27 cellular contexts compared by ENCODE assay signal in the genomic region with DNA sequence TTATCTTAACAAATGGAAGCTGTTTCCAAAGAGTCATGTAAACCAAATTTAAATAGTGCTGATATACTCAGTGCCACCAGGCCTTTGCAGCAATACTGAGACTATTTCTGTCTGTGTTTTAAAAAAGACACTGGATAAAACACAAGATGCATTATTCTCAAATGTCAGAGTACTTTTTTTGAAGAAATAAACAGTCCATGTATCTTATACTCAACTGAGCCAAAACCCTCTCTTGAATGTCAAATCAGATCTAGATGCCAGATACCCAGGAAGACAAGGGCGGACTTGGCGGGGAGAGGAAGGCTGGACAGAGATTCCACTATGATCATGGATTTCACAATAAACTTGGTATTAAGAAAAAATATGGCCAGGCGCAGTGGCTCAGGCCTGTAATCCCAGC.
"Had no signal": no experiment of that assay in that cellular context is flagged by ENCODE, and none has a peak within 500 bp of the region (broad histone marks: within the 10 kb centered on the region; RNA-seq: fewer than 3 reads in every experiment).

No MANE protein-coding gene starts in this region.

- H3K4me3 ChIP-seq: colonic mucosa, heart right ventricle, left lung, psoas muscle, stomach, suprapubic skin, tibial nerve had no signal

- H3K27ac ChIP-seq: colonic mucosa, left lung, neutrophil, stomach had no signal

- H3K27me3 Mint-ChIP-seq: activated CD8-positive, alpha-beta T cell treated with anti-CD3 and anti-CD28 coated beads for 36 hours; activated naive CD4-positive, alpha-beta T cell treated with anti-CD3 and anti-CD28 coated beads, Interleukin-2, amount 50 U/mL, for 24 hours; activated naive CD8-positive, alpha-beta T cell treated with anti-CD3 and anti-CD28 coated beads, Interleukin-2, amount 50 U/mL, for 24 hours; activated T-helper 17 cell treated with anti-CD3 and anti-CD28 coated beads, Interleukin-2, amount 50 U/mL, for 72 hours; stimulated activated naive B cell treated with anti-CD40 and anti-IgM and Interleukin-4, amounts not matched to agents 10 μg/mL and 1 μg/mL and 100 μg/mL, for 72 hours had no signal

- H3K27me3 ChIP-seq: colonic mucosa, heart right ventricle, left lung, stomach, suprapubic skin, tibial nerve had no signal

- H3K36me3 ChIP-seq: colonic mucosa, heart right ventricle, left lung, neutrophil, tibial nerve had no signal

- H3K36me3 Mint-ChIP-seq: activated naive CD4-positive, alpha-beta T cell treated with anti-CD3 and anti-CD28 coated beads, Interleukin-2, amount 50 U/mL, for 24 hours; stimulated activated naive B cell treated with anti-CD40 and anti-IgM and Interleukin-4, amounts not matched to agents 10 μg/mL and 1 μg/mL and 100 μg/mL, for 72 hours had no signal

- H3K9me3 ChIP-seq: colonic mucosa, heart right ventricle, left lung, neutrophil, psoas muscle, stomach, suprapubic skin, tibial nerve had no signal

- H3K4me3 Mint-ChIP-seq: activated CD4-positive, alpha-beta T cell treated with anti-CD3 and anti-CD28 coated beads, Interleukin-2, amount 10 ng/mL, durations not matched to agents 7 days and 5 days; activated CD8-positive, alpha-beta T cell treated with anti-CD3 and anti-CD28 coated beads for 36 hours; activated naive CD4-positive, alpha-beta T cell treated with anti-CD3 and anti-CD28 coated beads, Interleukin-2, amount 50 U/mL, for 24 hours; activated naive CD8-positive, alpha-beta T cell treated with anti-CD3 and anti-CD28 coated beads, Interleukin-2, amount 50 U/mL, for 24 hours; activated T-cell treated with anti-CD3 and anti-CD28 coated beads, Interleukin-2, amount 50 U/mL, for 4 hours; activated T-helper 17 cell treated with anti-CD3 and anti-CD28 coated beads, Interleukin-2, amount 50 U/mL, for 72 hours; effector memory CD8-positive, alpha-beta T cell; nephron; stimulated activated naive B cell treated with anti-CD40 and anti-IgM and Interleukin-4, amounts not matched to agents 10 μg/mL and 1 μg/mL and 100 μg/mL, for 72 hours; T-helper 17 cell; WTC11 had no signal

- H3K4me1 Mint-ChIP-seq: activated CD4-positive, alpha-beta T cell treated with anti-CD3 and anti-CD28 coated beads, Interleukin-2, amount 10 ng/mL, durations not matched to agents 7 days and 5 days; activated naive CD4-positive, alpha-beta T cell treated with anti-CD3 and anti-CD28 coated beads, Interleukin-2, amount 50 U/mL, for 24 hours; activated naive CD8-positive, alpha-beta T cell treated with anti-CD3 and anti-CD28 coated beads, Interleukin-2, amount 50 U/mL, for 24 hours; activated T-helper 17 cell treated with anti-CD3 and anti-CD28 coated beads, Interleukin-2, amount 50 U/mL, for 72 hours; stimulated activated naive B cell treated with anti-CD40 and anti-IgM and Interleukin-4, amounts not matched to agents 10 μg/mL and 1 μg/mL and 100 μg/mL, for 72 hours; T-helper 17 cell had no signal

- H3K27ac Mint-ChIP-seq: activated CD4-positive, alpha-beta T cell treated with anti-CD3 and anti-CD28 coated beads, Interleukin-2, amount 10 ng/mL, durations not matched to agents 7 days and 5 days; activated CD8-positive, alpha-beta T cell treated with anti-CD3 and anti-CD28 coated beads for 36 hours; activated naive CD4-positive, alpha-beta T cell treated with anti-CD3 and anti-CD28 coated beads, Interleukin-2, amount 50 U/mL, for 24 hours; activated naive CD8-positive, alpha-beta T cell treated with anti-CD3 and anti-CD28 coated beads, Interleukin-2, amount 50 U/mL, for 24 hours; activated T-helper 17 cell treated with anti-CD3 and anti-CD28 coated beads, Interleukin-2, amount 50 U/mL, for 72 hours; effector memory CD8-positive, alpha-beta T cell; nephron; stimulated activated naive B cell treated with anti-CD40 and anti-IgM and Interleukin-4, amounts not matched to agents 10 μg/mL and 1 μg/mL and 100 μg/mL, for 72 hours; T-helper 17 cell had no signal

- DNase-seq: activated CD4-positive, alpha-beta T cell treated with anti-CD3 and anti-CD28 coated beads for 1 hour; activated CD4-positive, alpha-beta T cell treated with anti-CD3 and anti-CD28 coated beads, Interleukin-2, amount 10 ng/mL, durations not matched to agents 7 days and 5 days; activated CD8-positive, alpha-beta T cell treated with anti-CD3 and anti-CD28 coated beads for 36 hours; activated gamma-delta T cell treated with Interleukin-2 at 50 U/mL for 16 hours; activated naive CD8-positive, alpha-beta T cell treated with anti-CD3 and anti-CD28 coated beads, Interleukin-2, amount 50 U/mL, for 24 hours; activated T-cell treated with anti-CD3 and anti-CD28 coated beads, Interleukin-2, amount 50 U/mL, for 4 hours; amygdala; colonic mucosa; effector memory CD8-positive, alpha-beta T cell; erythroblast; heart right ventricle; kidney glomerular epithelial cell; left lung; psoas muscle; stimulated activated CD4-positive, alpha-beta T cell treated with anti-CD3 and anti-CD28 coated beads, Interleukin-15, amount 100 ng/mL, for 24 hours; stimulated activated CD4-positive, alpha-beta T cell treated with anti-CD3 and anti-CD28 coated beads, Interleukin-2, amount 100 ng/mL, for 24 hours; stimulated activated naive B cell treated with anti-CD40 and anti-IgM and Interleukin-4, amounts not matched to agents 10 μg/mL and 1 μg/mL and 100 μg/mL, for 72 hours; stomach; T-helper 17 cell; T1000 had no signal

- ATAC-seq: activated CD8-positive, alpha-beta T cell treated with anti-CD3 and anti-CD28 coated beads for 36 hours; activated naive CD8-positive, alpha-beta T cell treated with anti-CD3 and anti-CD28 coated beads, Interleukin-2, amount 50 U/mL, for 24 hours; activated T-cell treated with anti-CD3 and anti-CD28 coated beads, Interleukin-2, amount 50 U/mL, for 4 hours; activated T-helper 17 cell treated with anti-CD3 and anti-CD28 coated beads, Interleukin-2, amount 50 U/mL, for 72 hours; effector memory CD8-positive, alpha-beta T cell; left lung; stimulated activated naive B cell treated with anti-CD40 and anti-IgM and Interleukin-4, amounts not matched to agents 10 μg/mL and 1 μg/mL and 100 μg/mL, for 72 hours; T-helper 17 cell had no signal

- H3K4me1 ChIP-seq: colonic mucosa, left lung, suprapubic skin had no signal

- H3K9me3 Mint-ChIP-seq: activated CD4-positive, alpha-beta T cell treated with anti-CD3 and anti-CD28 coated beads, Interleukin-2, amount 10 ng/mL, durations not matched to agents 7 days and 5 days; activated CD8-positive, alpha-beta T cell treated with anti-CD3 and anti-CD28 coated beads for 36 hours; activated naive CD4-positive, alpha-beta T cell treated with anti-CD3 and anti-CD28 coated beads, Interleukin-2, amount 50 U/mL, for 24 hours; activated naive CD8-positive, alpha-beta T cell treated with anti-CD3 and anti-CD28 coated beads, Interleukin-2, amount 50 U/mL, for 24 hours; activated T-cell treated with anti-CD3 and anti-CD28 coated beads, Interleukin-2, amount 50 U/mL, for 4 hours; activated T-helper 17 cell treated with anti-CD3 and anti-CD28 coated beads, Interleukin-2, amount 50 U/mL, for 72 hours; effector memory CD8-positive, alpha-beta T cell; nephron; stimulated activated naive B cell treated with anti-CD40 and anti-IgM and Interleukin-4, amounts not matched to agents 10 μg/mL and 1 μg/mL and 100 μg/mL, for 72 hours; WTC11 had no signal
